Comparison of ENCODE assay signal across 13 cellular contexts in the genomic region with DNA sequence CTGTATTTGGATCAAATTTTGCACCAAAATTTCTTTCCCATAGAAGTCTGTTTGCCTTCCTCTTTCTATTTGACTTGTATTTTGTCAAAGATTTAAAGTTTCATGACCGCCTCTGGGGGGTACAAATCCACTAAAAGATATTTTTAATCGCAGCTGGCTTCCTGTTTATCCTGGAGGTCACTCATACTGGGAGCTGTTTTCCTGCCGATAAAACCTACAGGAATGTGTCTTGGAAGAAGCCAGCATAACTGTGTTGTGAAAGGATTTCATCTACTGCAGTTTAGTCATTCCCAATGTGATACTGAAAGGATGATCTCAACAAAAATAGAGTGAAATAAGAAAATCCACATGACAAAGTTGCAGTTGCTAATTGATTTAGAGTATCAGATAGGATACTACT.
A peak's percentile ranks its signal among the peaks of the same experiment; 100 is the strongest.
DNase-seq lines count a peak whose midpoint lies in the region; ATAC-seq and TF ChIP-seq lines count a peak whose summit lies in the region.
"Had no signal": no experiment of that assay in that cellular context is flagged by ENCODE, and none has a peak within 500 bp of the region (broad histone marks: within the 10 kb centered on the region; RNA-seq: fewer than 3 reads in every experiment).

No MANE protein-coding gene starts in this region.

- TF ChIP-seq CTCF in AG10803 (conservative IDR thresholded peaks at IDR 0.05; ENCODE audit: low read length): no peak
- TF ChIP-seq CTCF in fibroblast of the aortic adventitia (IDR thresholded peaks at IDR 0.05; ENCODE audit: insufficient read depth, low read length): no peak
- TF ChIP-seq CTCF in transverse colon (IDR thresholded peaks at IDR 0.05): no peak

- H3K36me3 Mint-ChIP-seq in stimulated activated memory B cell treated with anti-CD40 and anti-IgM and Interleukin-4, amounts not matched to agents 10 μg/mL and 1 μg/mL and 100 μg/mL, for 72 hours: no peaks in the 10 kb centered on the region

- no peaks in the 10 kb centered on the region for H3K36me3 ChIP-seq in transverse colon
- H3K36me3 ChIP-seq: suprapubic skin had no signal

- DNase-seq in AG10803 (ENCODE audit: low read depth) (peak; percentile 39), fibroblast of the aortic adventitia (ENCODE audit: low read depth) (peak; percentile 77), myocyte (ENCODE audit: low read depth) (peak; percentile 10), transverse colon (no peak), NCI-H187 treated with DMSO at 0.1 percent for 48 hours (lab: John Stamatoyannopoulos, UW) (no peak)
- DNase-seq: activated CD4-positive, alpha-beta T cell treated with anti-CD3 and anti-CD28 coated beads, Interleukin-2, amount 50 U/mL, for 1 hour; activated naive CD4-positive, alpha-beta T cell; NCI-H146; occipital lobe had no signal

- intact Hi-C loops in transverse colon (cut with DNase I; ENCODE audit: low total_unique reads): no loop called here

- H3K27me3 Mint-ChIP-seq in stimulated activated memory B cell treated with anti-CD40 and anti-IgM and Interleukin-4, amounts not matched to agents 10 μg/mL and 1 μg/mL and 100 μg/mL, for 72 hours: no peaks in the 10 kb centered on the region

- H3K27ac Mint-ChIP-seq in stimulated activated memory B cell treated with anti-CD40 and anti-IgM and Interleukin-4, amounts not matched to agents 10 μg/mL and 1 μg/mL and 100 μg/mL, for 72 hours: no peak overlapping the region

- no peaks in the 10 kb centered on the region for H3K4me1 ChIP-seq in transverse colon
- H3K4me1 ChIP-seq: suprapubic skin had no signal

- ATAC-seq in SK-N-SH treated with all-trans-retinoic acid at 6 μM for 48 hours (peak; percentile 76), HG02840 (IDR thresholded peaks at IDR 0.05; ENCODE audit: low FRiP score, unreplicated experiment) (no peak)
- no peak for ATAC-seq in stimulated activated memory B cell treated with anti-CD40 and anti-IgM and Interleukin-4, amounts not matched to agents 10 μg/mL and 1 μg/mL and 100 μg/mL, for 72 hours

- H3K4me3 Mint-ChIP-seq in stimulated activated memory B cell treated with anti-CD40 and anti-IgM and Interleukin-4, amounts not matched to agents 10 μg/mL and 1 μg/mL and 100 μg/mL, for 72 hours: no peak overlapping the region

- in situ Hi-C loops in transverse colon (cut with MboI; ENCODE audit: low pct_ligation_motif_present in 1 of 4, low pct_unique_long_range_greater_than_20kb in 1 of 4, low sequenced_read_pairs in 3 of 4): no loop called here

- H3K4me3 ChIP-seq in AG10803 (ENCODE audit: low read length): no peak overlapping the region
- H3K4me3 ChIP-seq in fibroblast of the aortic adventitia (ENCODE audit: low read depth, low read length): no peak overlapping the region
- H3K4me3 ChIP-seq in transverse colon: no peak overlapping the region
- H3K4me3 ChIP-seq: suprapubic skin had no signal

- WGBS in transverse colon (ENCODE audit: low coverage in 1 of 2), 2 donors: 19 to 40% methylated on average over 3 of the region's 3 CpGs

- H3K9me3 Mint-ChIP-seq in stimulated activated memory B cell treated with anti-CD40 and anti-IgM and Interleukin-4, amounts not matched to agents 10 μg/mL and 1 μg/mL and 100 μg/mL, for 72 hours: no peaks in the 10 kb centered on the region

- no peaks in the 10 kb centered on the region for H3K9me3 ChIP-seq in transverse colon
- H3K9me3 ChIP-seq: suprapubic skin had no signal

- no peak overlapping the region for H3K27ac ChIP-seq in transverse colon
- H3K27ac ChIP-seq: suprapubic skin had no signal

- no peaks in the 10 kb centered on the region for H3K4me1 Mint-ChIP-seq in stimulated activated memory B cell treated with anti-CD40 and anti-IgM and Interleukin-4, amounts not matched to agents 10 μg/mL and 1 μg/mL and 100 μg/mL, for 72 hours

- no peak for TF ChIP-seq EP300 in transverse colon (IDR thresholded peaks at IDR 0.05; ENCODE audit: low read depth)

- no peaks in the 10 kb centered on the region for H3K27me3 ChIP-seq in transverse colon
- H3K27me3 ChIP-seq: suprapubic skin had no signal

- no peak for TF ChIP-seq POLR2A in transverse colon (IDR thresholded peaks at IDR 0.05)

TF ChIP-seq in SK-N-SH treated with all-trans-retinoic acid at 6 μM for 48 hours, 23 proteins besides CTCF, POLR2A, EP300 and RAD21:
- TF ChIP-seq, protein P1, sequence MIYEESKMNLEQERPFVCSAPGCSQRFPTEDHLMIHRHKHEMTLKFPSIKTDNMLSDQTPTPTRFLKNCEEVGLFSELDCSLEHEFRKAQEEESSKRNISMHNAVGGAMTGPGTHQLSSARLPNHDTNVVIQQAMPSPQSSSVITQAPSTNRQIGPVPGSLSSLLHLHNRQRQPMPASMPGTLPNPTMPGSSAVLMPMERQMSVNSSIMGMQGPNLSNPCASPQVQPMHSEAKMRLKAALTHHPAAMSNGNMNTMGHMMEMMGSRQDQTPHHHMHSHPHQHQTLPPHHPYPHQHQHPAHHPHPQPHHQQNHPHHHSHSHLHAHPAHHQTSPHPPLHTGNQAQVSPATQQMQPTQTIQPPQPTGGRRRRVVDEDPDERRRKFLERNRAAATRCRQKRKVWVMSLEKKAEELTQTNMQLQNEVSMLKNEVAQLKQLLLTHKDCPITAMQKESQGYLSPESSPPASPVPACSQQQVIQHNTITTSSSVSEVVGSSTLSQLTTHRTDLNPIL (CRISPR knock-in tag; IDR thresholded peaks at IDR 0.05; ENCODE audit: low read depth): peak; percentile 56; the same call in 1 of the 2 replicates
- TF ChIP-seq ZNF8 (CRISPR knock-in tag; IDR thresholded peaks at IDR 0.05) (no peak), TOX (CRISPR knock-in tag; IDR thresholded peaks at IDR 0.05; ENCODE audit: borderline replicate concordance) (no peak), SNAI2 (CRISPR knock-in tag; IDR thresholded peaks at IDR 0.05) (no peak), ISL1 (CRISPR knock-in tag; IDR thresholded peaks at IDR 0.05) (peak; percentile 86), CSDC2 (CRISPR knock-in tag; IDR thresholded peaks at IDR 0.05) (0 out of 2 replicates have a peak, but pooled peaks have one; percentile 32)
TF ChIP-seq in SK-N-SH treated with all-trans-retinoic acid at 6 μM for 48 hours: peak in this region for 3.

Comparison
In these comparisons a context has a peak if more than half of its experiments do, and no peak if none do; other contexts are left out.
1. DNase-seq: peak in AG10803 (single experiment), fibroblast of the aortic adventitia (single experiment) and myocyte (single experiment); none in transverse colon (single experiment) and NCI-H187 treated with DMSO at 0.1 percent for 48 hours (single experiment).